Comparison of ENCODE assay signal across 1 cellular context in the genomic region with DNA sequence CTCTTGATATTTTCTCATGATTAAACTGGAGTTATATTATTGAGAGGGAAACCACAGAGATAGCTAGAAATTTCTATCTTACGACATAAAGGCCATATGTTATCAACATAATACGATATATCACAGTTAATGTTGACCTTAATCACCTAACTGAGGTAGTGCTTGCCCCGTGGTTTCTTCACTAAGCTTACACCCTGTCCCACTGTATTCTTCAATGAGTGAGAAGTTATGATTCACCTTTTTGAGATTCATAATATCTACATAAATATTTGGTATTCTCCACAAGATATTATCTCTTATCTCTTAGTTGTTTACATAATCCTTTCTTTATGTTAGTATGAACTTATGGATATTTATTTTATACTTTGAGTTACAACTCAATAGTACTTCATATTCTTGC.
TF ChIP-seq lines count a peak whose summit lies in the region.

No MANE protein-coding gene starts in this region.

TF ChIP-seq in HepG2, 621 proteins besides CTCF, POLR2A, EP300 and RAD21 (continued from another document):
- TF ChIP-seq NFIC (IDR thresholded peaks at IDR 0.05; ENCODE audit: low read length) = no peak
TF ChIP-seq in HepG2: peak in this region for 0.
